ENCODE assay signal across 18 cellular contexts in the genomic region with DNA sequence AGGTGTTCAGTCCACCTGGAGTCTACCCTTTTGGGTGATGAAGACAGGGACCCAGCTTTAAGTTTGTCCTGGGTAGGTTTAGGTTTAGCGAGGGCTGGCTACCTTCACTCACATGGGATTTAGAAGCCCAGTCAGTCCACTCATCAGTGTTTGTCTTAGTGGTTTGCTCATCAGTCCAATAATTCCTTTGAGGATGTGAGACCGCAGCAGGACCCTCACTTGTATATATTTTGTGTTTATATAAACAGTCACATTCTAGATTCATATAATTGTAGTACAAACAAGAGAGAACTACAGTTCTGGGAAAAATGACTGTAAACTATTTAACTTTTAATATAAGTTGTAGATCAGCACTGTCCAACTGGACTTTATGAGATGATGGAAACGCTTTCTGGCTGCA. TPM values are rescaled to one million over a fixed set of nuclear protein-coding genes. Genes with fewer than 3 reads are reported as not detected.
DNase-seq lines count a peak whose midpoint lies in the region; ATAC-seq and TF ChIP-seq lines count a peak whose summit lies in the region.
"Had no signal": no experiment of that assay in that cellular context is flagged by ENCODE, and none has a peak within 500 bp of the region (broad histone marks: within the 10 kb centered on the region; RNA-seq: fewer than 3 reads in every experiment).

No MANE protein-coding gene starts in this region.

- peak; percentile 7 for DNase-seq in cardiac septum (ENCODE audit: low spot score)
- DNase-seq in heart right ventricle, result no peak
- no peak for DNase-seq in immature natural killer cell
- no peak for DNase-seq in natural killer cell
- DNase-seq in upper lobe of left lung, result no peak
- DNase-seq in mucosa of descending colon, result no peak
- no peak for DNase-seq in NCI-H510A (lab: John Stamatoyannopoulos, UW)
- DNase-seq: Calu3; CD4-positive, CD25-positive, alpha-beta regulatory T cell; DMS 273 treated with DMSO at 0.1 percent for 48 hours; H7 had no signal

- no peak for TF ChIP-seq EP300 in upper lobe of left lung (IDR thresholded peaks at IDR 0.05)

- H3K36me3 ChIP-seq in heart right ventricle (no peaks in the 10 kb centered on the region), upper lobe of left lung (no peaks in the 10 kb centered on the region), mucosa of descending colon (ENCODE audit: low read depth) (no peaks in the 10 kb centered on the region)

- H3K4me3 Mint-ChIP-seq in immature natural killer cell, result no peak overlapping the region
- H3K4me3 Mint-ChIP-seq in natural killer cell, result no peak overlapping the region
- H3K4me3 Mint-ChIP-seq: CD4-positive, CD25-positive, alpha-beta regulatory T cell; GM23338 had no signal

- 88 to 90% methylated on average over 3 of the region's 3 CpGs for WGBS in heart right ventricle, 2 donors
- WGBS in upper lobe of left lung, 2 donors, result 87 to 90% methylated on average over 3 of the region's 3 CpGs

- H3K4me1 Mint-ChIP-seq in immature natural killer cell, result peaks cover 67 to 68% of the 10 kb centered on the region in 2 donors
- H3K4me1 Mint-ChIP-seq in natural killer cell, result peaks cover 54 to 56% of the 10 kb centered on the region in 2 donors

- H3K27ac Mint-ChIP-seq in immature natural killer cell (peak overlapping the region; percentile 46 to 94 (median 82)), natural killer cell (peak overlapping the region; percentile 75 to 93)
- H3K27ac Mint-ChIP-seq: GM23338 had no signal

- H3K9me3 Mint-ChIP-seq in immature natural killer cell (no peaks in the 10 kb centered on the region), natural killer cell (no peaks in the 10 kb centered on the region)
- H3K9me3 Mint-ChIP-seq: CD4-positive, CD25-positive, alpha-beta regulatory T cell; GM23338 had no signal

- H3K9me3 ChIP-seq in heart right ventricle, result no peaks in the 10 kb centered on the region
- H3K9me3 ChIP-seq in upper lobe of left lung, result no peaks in the 10 kb centered on the region
- no peaks in the 10 kb centered on the region for H3K9me3 ChIP-seq in mucosa of descending colon

- no peak for TF ChIP-seq POLR2A in upper lobe of left lung (IDR thresholded peaks at IDR 0.05)

- intact Hi-C loops in cardiac septum (cut with DNase I) (no loop called here), heart right ventricle (cut with DNase I) (no loop called here), natural killer cell (cut with micrococcal nuclease) (no loop called here), mucosa of descending colon (cut with DNase I, micrococcal nuclease) (no loop called here)

- H3K27me3 ChIP-seq in heart right ventricle (no peaks in the 10 kb centered on the region), upper lobe of left lung (no peaks in the 10 kb centered on the region)

- ATAC-seq in heart right ventricle (no peak), natural killer cell (no peak), upper lobe of left lung (ENCODE audit: low FRiP score in 2 of 2) (no peak), mucosa of descending colon (no peak), GM19395 (IDR thresholded peaks at IDR 0.05; ENCODE audit: unreplicated experiment) (no peak)
- ATAC-seq: GM23338 had no signal

- H3K4me1 ChIP-seq in heart right ventricle, result peaks cover 7 to 88% (median 48%) of the 10 kb centered on the region in 9 donors
- H3K4me1 ChIP-seq in upper lobe of left lung, result peaks cover 57 to 75% (median 69%) of the 10 kb centered on the region in 4 donors
- H3K4me1 ChIP-seq in mucosa of descending colon (ENCODE audit: low read depth), result peaks cover 22% of the 10 kb centered on the region

- peaks cover 3 to 9% (median 4%) of the 10 kb centered on the region in 3 donors for H3K27me3 Mint-ChIP-seq in immature natural killer cell (ENCODE audit: low read depth in 3 of 3)
- no peaks in the 10 kb centered on the region for H3K27me3 Mint-ChIP-seq in natural killer cell (ENCODE audit: low read depth in 2 of 2)

- no peaks in the 10 kb centered on the region for H3K36me3 Mint-ChIP-seq in immature natural killer cell
- no peaks in the 10 kb centered on the region for H3K36me3 Mint-ChIP-seq in natural killer cell
- H3K36me3 Mint-ChIP-seq: CD4-positive, CD25-positive, alpha-beta regulatory T cell had no signal

- no peak overlapping the region for H3K4me3 ChIP-seq in heart right ventricle
- H3K4me3 ChIP-seq in upper lobe of left lung, result no peak overlapping the region
- H3K4me3 ChIP-seq in mucosa of descending colon, result no peak overlapping the region
- H3K4me3 ChIP-seq: GM23338 had no signal

- H3K27ac ChIP-seq in heart right ventricle, result peak overlapping the region in 3 of 10 donors; percentile 92 to 94 (median 93)
- H3K27ac ChIP-seq in upper lobe of left lung, result peak overlapping the region in 3 of 4 donors; percentile 76 to 88 (median 79)
- H3K27ac ChIP-seq: 22Rv1, HL-60 had no signal

- TF ChIP-seq CTCF in heart right ventricle (IDR thresholded peaks at IDR 0.05) (no peak), natural killer cell (IDR thresholded peaks at IDR 0.05) (no peak), upper lobe of left lung (IDR thresholded peaks at IDR 0.05) (no peak), mucosa of descending colon (IDR thresholded peaks at IDR 0.05) (no peak)

RNA-seq across cellular contexts. Expression of a gene that starts 18.2 kb away (rescaled TPM):
- 1.7 TPM for total RNA-seq in cardiac septum
- 1 to 10 TPM; 1.0 to 3.3 (median 2.1) TPM for total RNA-seq in heart right ventricle
- polyA plus RNA-seq in heart right ventricle, result 1 to 10 TPM; 1.4 to 3.1 TPM
- polyA plus RNA-seq in immature natural killer cell, result under 1 TPM; 0.55 to 0.80 (median 0.58) TPM
- under 1 TPM in 2 of 3 donors, not detected in 1; 0.28 to 0.70 TPM for total RNA-seq in natural killer cell
- total RNA-seq in upper lobe of left lung, result 10 to 100 TPM in 3 of 6 donors, 1 to 10 TPM in 3; 3.1 to 20.6 (median 11.4) TPM
- 10 to 100 TPM in 1 of 3 donors, 1 to 10 TPM in 2; 1.8 to 12.0 (median 3.6) TPM for total RNA-seq in mucosa of descending colon
- total RNA-seq: A673, Calu3, Daoy, GM23338 had no signal
- polyA plus RNA-seq: BJ; CD4-positive, CD25-positive, alpha-beta regulatory T cell; GM23338 had no signal

RNA-seq across cellular contexts. Expression of a gene that starts 25.4 kb away (rescaled TPM):
- total RNA-seq in cardiac septum (0.27 TPM), heart right ventricle (1 to 10 TPM in 2 of 10 donors, under 1 TPM in 8; 0.12 to 1.2 (median 0.41) TPM), natural killer cell (under 1 TPM; 0.26 to 0.43 (median 0.41) TPM), upper lobe of left lung (10 to 100 TPM in 2 of 6 donors, 1 to 10 TPM in 3, under 1 TPM in 1; 0.66 to 21.3 (median 5.0) TPM), mucosa of descending colon (1 to 10 TPM; 1.1 to 1.5 (median 1.3) TPM)
- polyA plus RNA-seq in heart right ventricle (under 1 TPM; 0.12 to 0.44 TPM), immature natural killer cell (not detected)
- total RNA-seq: A673; CD4-positive, CD25-positive, alpha-beta regulatory T cell had no signal
- polyA plus RNA-seq: BJ had no signal

RNA-seq across cellular contexts. Expression of a gene that starts 41.3 kb away (rescaled TPM):
- total RNA-seq in cardiac septum (0.27 TPM), heart right ventricle (not detected), natural killer cell (1 to 10 TPM in 2 of 3 donors, under 1 TPM in 1; 0.86 to 8.6 (median 3.8) TPM), upper lobe of left lung (10 to 100 TPM in 1 of 6 donors, 1 to 10 TPM in 2, under 1 TPM in 2, not detected in 1; 0.47 to 12.0 (median 4.3) TPM), mucosa of descending colon (under 1 TPM in 1 of 3 donors, not detected in 2; 0.90 TPM)
- polyA plus RNA-seq in heart right ventricle (under 1 TPM in 1 of 2 donors, not detected in 1; 0.13 TPM), immature natural killer cell (10 to 100 TPM in 1 of 3 donors, 1 to 10 TPM in 1, not detected in 1; 1.2 to 12.8 TPM)
- total RNA-seq: A673, Calu3, Daoy, GM23338, H7 had no signal
- polyA plus RNA-seq: BJ; CD4-positive, CD25-positive, alpha-beta regulatory T cell; GM23338 had no signal
